In the genomic region with DNA sequence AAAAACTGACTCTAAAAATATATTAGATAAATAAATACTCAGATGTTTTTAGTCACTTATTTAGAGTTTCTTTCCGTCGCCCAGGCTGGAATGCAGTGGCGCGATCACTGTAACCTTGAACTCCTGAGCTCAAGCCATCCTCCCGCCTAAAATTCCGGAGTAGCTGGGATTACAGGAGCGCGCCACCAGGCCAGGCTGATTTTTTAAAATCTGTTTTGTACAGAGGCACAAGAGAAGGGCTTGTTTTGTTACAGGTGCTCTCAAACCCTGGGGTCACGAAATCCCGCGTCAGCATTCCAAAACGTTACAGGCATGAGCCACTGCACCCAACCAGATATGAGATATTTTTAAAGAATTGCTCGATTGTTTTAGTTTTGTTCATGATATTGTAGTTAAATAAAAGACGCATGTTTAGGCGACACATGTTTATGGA, we compare ENCODE assay signal across 18 cellular contexts. TPM values are rescaled to one million over a fixed set of nuclear protein-coding genes. Genes with fewer than 3 reads are reported as not detected.
DNase-seq lines count a peak whose midpoint lies in the region; ATAC-seq, FAIRE-seq and TF ChIP-seq lines count a peak whose summit lies in the region.
"Had no signal": no experiment of that assay in that cellular context is flagged by ENCODE, and none has a peak within 500 bp of the region (broad histone marks: within the 10 kb centered on the region; RNA-seq: fewer than 3 reads in every experiment).

No MANE protein-coding gene starts in this region.

- no peak overlapping the region for H2AFZ ChIP-seq in GM23338
- H2AFZ ChIP-seq in H1 (ENCODE audit: low read length): no peak overlapping the region

- H4K91ac ChIP-seq in H1 (replicated peaks; ENCODE audit: insufficient read length, low read length): no peak overlapping the region

- H3K9me3 ChIP-seq in A549 (no peaks in the 10 kb centered on the region), H1 (ENCODE audit: insufficient read depth in 2 of 2, low read depth in 1 of 2, low read length in 1 of 2) (no peaks in the 10 kb centered on the region)
- H3K9me3 ChIP-seq: Caco-2, HAP-1 had no signal

- H3K27ac ChIP-seq in A549 (no peak overlapping the region), GM23338 (ENCODE audit: low read depth) (no peak overlapping the region), RWPE1 (peak overlapping the region; percentile 24; the same call in 1 of the 2 replicates), H1 (ENCODE audit: low read depth, low read length) (no peak overlapping the region)

- POLR2A ChIA-PET in A549 (lab: Yijun Ruan, JAX): no interaction called here
- POLR2A ChIA-PET in RWPE1 (lab: Yijun Ruan, JAX; ENCODE audit: low non-redundant PET): no interaction called here
- POLR2A ChIA-PET in H1 (lab: Charles Lee; ENCODE audit: partially characterized antibody): interaction anchor here (0.8 to 1.1 kb wide), 4 partner anchors 54 to 126 kb away, joined by 3 read pairs; a partner anchor contains a TSS

- H3K79me1 ChIP-seq in H1 (ENCODE audit: low read depth, low read length): no peaks in the 10 kb centered on the region

- peaks cover 7% of the 10 kb centered on the region; the same call in 2 of the 3 replicates for H3K4me1 Mint-ChIP-seq in GM23338

- no peak overlapping the region for H3K56ac ChIP-seq in H1 (replicated peaks; ENCODE audit: insufficient read length, low read depth, low read length)

- H3K27me3 ChIP-seq in GM23338 (ENCODE audit: insufficient read depth): peaks cover 10% of the 10 kb centered on the region; the same call in 1 of the 2 replicates
- peaks cover 0 to 4% (median 0%) of the 10 kb centered on the region in 4 experiments; a peak in 1 of 7 replicates for H3K27me3 ChIP-seq in H1 (replicated peaks in 1 of 4; ENCODE audit: control insufficient read depth in 3 of 4, extremely low read depth in 1 of 4, insufficient read depth in 3 of 4, low read length in 3 of 4)

- H4K8ac ChIP-seq in H1 (ENCODE audit: extremely low read depth, insufficient read depth, low read length): no peak overlapping the region

- CTCF ChIA-PET in A549 (lab: Yijun Ruan, JAX): interaction anchor here (1.1 to 2.7 kb wide), 3 partner anchors 15 to 248 kb away, joined by 3 to 6 read pairs (median 6); no protein-coding TSS in a partner anchor
- CTCF ChIA-PET in RWPE1 (lab: Yijun Ruan, JAX): interaction anchor here (0.8 kb wide), 1 partner anchor 271 kb away, joined by 3 read pairs; no protein-coding TSS in a partner anchor
- CTCF ChIA-PET in H1 (lab: Charles Lee; ENCODE audit: partially characterized antibody): interaction anchor here (0.7 to 2.3 kb wide), 4 partner anchors 12 to 271 kb away, joined by 3 to 6 read pairs (median 4); no protein-coding TSS in a partner anchor

- no peaks in the 10 kb centered on the region; the same call in 2 of the 3 replicates for H3K36me3 Mint-ChIP-seq in GM23338 (ENCODE audit: low read depth)
- H3K36me3 Mint-ChIP-seq: CD8-positive, alpha-beta T cell had no signal

- no peak overlapping the region for H2BK120ac ChIP-seq in H1 (replicated peaks; ENCODE audit: low read depth, low read length)

- no peak overlapping the region for H2BK15ac ChIP-seq in H1 (ENCODE audit: low read length)

- no peak for TF ChIP-seq CTCF in A549 (IDR thresholded peaks at IDR 0.05)
- no peak for TF ChIP-seq CTCF in GM23338 (conservative IDR thresholded peaks at IDR 0.05; ENCODE audit: low read depth in 2 of 2)
- no peak for TF ChIP-seq CTCF in RWPE1 (conservative IDR thresholded peaks at IDR 0.05; ENCODE audit: low read depth)
- TF ChIP-seq CTCF in H1 (IDR thresholded peaks at IDR 0.05; ENCODE audit: control extremely low read depth in 1 of 3, insufficient read depth in 1 of 3, low read depth in 1 of 3, low read length in 3 of 3): no peak

- H3K23ac ChIP-seq in H1 (ENCODE audit: insufficient read length): no peak overlapping the region

- H3K79me2 ChIP-seq in GM23338 (replicated peaks; ENCODE audit: insufficient read depth): no peaks in the 10 kb centered on the region
- no peaks in the 10 kb centered on the region for H3K79me2 ChIP-seq in H1 (ENCODE audit: control insufficient read depth in 1 of 2, insufficient read depth in 2 of 2, low read length in 2 of 2)

- DNase-seq in A549 (ENCODE audit: low read depth in 1 of 2, low spot score in 1 of 2) (no peak), GM23338 (ENCODE audit: low spot score) (no peak), RWPE1 (ENCODE audit: low spot score) (no peak), H1 (ENCODE audit: low read depth in 1 of 2, low spot score in 2 of 2) (no peak), epidermal melanocyte (ENCODE audit: insufficient read length, low spot score) (no peak), cerebellum (ENCODE audit: low spot score) (no peak)
- DNase-seq: 8988T; C1 segment of cervical spinal cord; Caco-2; CD8-positive, alpha-beta T cell; DMS153; DND-41; HFFc6 had no signal

- TF ChIP-seq RAD21 in A549 (conservative IDR thresholded peaks at IDR 0.05 in 1 of 2, IDR thresholded peaks at IDR 0.05 in 1 of 2) (no peak), H1 (IDR thresholded peaks at IDR 0.05 in 1 of 2, conservative IDR thresholded peaks at IDR 0.05 in 1 of 2; ENCODE audit: low read depth in 2 of 2, low read length in 2 of 2) (no peak)

- H2BK5ac ChIP-seq in H1 (ENCODE audit: low read depth, low read length): no peak overlapping the region

- H2BK12ac ChIP-seq in H1 (ENCODE audit: low read depth, low read length): no peak overlapping the region

- peaks cover 26% of the 10 kb centered on the region for H3K27me3 Mint-ChIP-seq in GM23338 (ENCODE audit: insufficient read depth, low read depth, poor library complexity)

- no peak overlapping the region for H3K4ac ChIP-seq in H1 (replicated peaks; ENCODE audit: insufficient read length, low read depth, low read length)

- no peak overlapping the region for H2BK20ac ChIP-seq in H1 (ENCODE audit: low read length)

- H4K20me1 ChIP-seq in GM23338 (replicated peaks; ENCODE audit: insufficient read depth) (no peaks in the 10 kb centered on the region), H1 (replicated peaks in 1 of 2; ENCODE audit: control insufficient read depth in 1 of 2, insufficient read depth in 2 of 2, low read length in 2 of 2) (peaks cover 0 to 1% of the 10 kb centered on the region in 2 experiments)

- no peak overlapping the region for H2AK5ac ChIP-seq in H1 (ENCODE audit: low read depth, low read length)

- H3K18ac ChIP-seq in H1 (ENCODE audit: extremely low read depth, low read length): no peak overlapping the region

- no peak overlapping the region for H3K14ac ChIP-seq in H1 (ENCODE audit: insufficient read length)

- TF ChIP-seq POLR2A in A549 (IDR thresholded peaks at IDR 0.05; ENCODE audit: low read length) (no peak), H1 (IDR thresholded peaks at IDR 0.05; ENCODE audit: control extremely low read depth in 1 of 2, low read depth in 2 of 2, low read length in 2 of 2) (no peak)

- H3K27ac Mint-ChIP-seq in GM23338: no peak overlapping the region
- H3K27ac Mint-ChIP-seq: CD8-positive, alpha-beta T cell; HFFc6 had no signal

- H3K4me2 ChIP-seq in A549: no peak overlapping the region
- H3K4me2 ChIP-seq in GM23338: no peak overlapping the region
- no peak overlapping the region for H3K4me2 ChIP-seq in H1 (ENCODE audit: insufficient read depth in 1 of 2, low read depth in 2 of 2, low read length in 2 of 2)

- no peak overlapping the region for H3K9ac ChIP-seq in H1 (replicated peaks in 1 of 4; ENCODE audit: extremely low read depth in 1 of 4, low read depth in 3 of 4, low read length in 3 of 4)

- H4K5ac ChIP-seq in H1 (ENCODE audit: insufficient read length, low read depth, low read length): no peak overlapping the region

- FAIRE-seq in A549 (lab: Jason Lieb, UNC) (no peak), H1 (lab: Jason Lieb, UNC) (no peak)
- FAIRE-seq: G401.6, GM12892 had no signal

- H3K36me3 ChIP-seq in GM23338 (ENCODE audit: insufficient read depth) (no peaks in the 10 kb centered on the region), H1 (ENCODE audit: control insufficient read depth in 2 of 4, insufficient read depth in 4 of 4, low read length in 3 of 4) (no peaks in the 10 kb centered on the region)
- H3K36me3 ChIP-seq: HAP-1 had no signal

- H3K4me3 Mint-ChIP-seq in GM23338: peak overlapping the region; percentile 3; the same call in 1 of the 3 replicates
- H3K4me3 Mint-ChIP-seq: CD8-positive, alpha-beta T cell; HFFc6 had no signal

- H3K4me3 ChIP-seq in A549 (no peak overlapping the region), GM23338 (no peak overlapping the region), H1 (ENCODE audit: extremely low read depth in 1 of 4, insufficient read depth in 2 of 4, low read depth in 3 of 4, low read length in 4 of 4) (no peak overlapping the region)
- H3K4me3 ChIP-seq: HAP-1 had no signal

- H3K23me2 ChIP-seq in H1 (ENCODE audit: low read depth, low read length): no peaks in the 10 kb centered on the region; the same call in 1 of the 2 replicates

- H3K9me3 Mint-ChIP-seq in GM23338: peaks cover 5% of the 10 kb centered on the region; the same call in 2 of the 3 replicates
- H3K9me3 Mint-ChIP-seq: HFFc6 had no signal

- ATAC-seq in A549 (no peak), GM23338 (no peak), HG02852 (IDR thresholded peaks at IDR 0.05; ENCODE audit: unreplicated experiment) (no peak), HG03520 (IDR thresholded peaks at IDR 0.05; ENCODE audit: unreplicated experiment) (no peak)
- ATAC-seq: CD8-positive, alpha-beta T cell had no signal

- no peak for TF ChIP-seq EP300 in A549 (IDR thresholded peaks at IDR 0.05)
- no peak for TF ChIP-seq EP300 in H1 (IDR thresholded peaks at IDR 0.05; ENCODE audit: borderline replicate concordance in 1 of 2, low read depth in 2 of 2, low read length in 2 of 2)

- H3F3A ChIP-seq in GM23338 (replicated peaks; ENCODE audit: low read depth): 0 out of 2 replicates have a peak, but pooled peaks cover 3% of the 10 kb centered on the region

- H3K4me1 ChIP-seq in A549 (peaks cover 13% of the 10 kb centered on the region), GM23338 (ENCODE audit: insufficient read depth) (peaks cover 9% of the 10 kb centered on the region; the same call in 1 of the 2 replicates), H1 (replicated peaks in 1 of 4; ENCODE audit: control insufficient read depth in 3 of 4, insufficient read depth in 4 of 4, low read length in 3 of 4) (peaks cover 0 to 5% (median 2%) of the 10 kb centered on the region in 4 experiments; a peak in 3 of 7 replicates)

- no peaks in the 10 kb centered on the region for H3K9me2 ChIP-seq in GM23338 (ENCODE audit: insufficient read depth)

- 93% methylated on average over 15 of the region's 15 CpGs for WGBS in A549 (ENCODE audit: missing lambda C conversion rate)
- WGBS in H1 (ENCODE audit: extremely low coverage in 1 of 2, insufficient coverage in 1 of 2, insufficient read length in 1 of 2, insufficient replicate concordance in 2 of 2, low coverage in 1 of 2, low lambda C conversion rate in 2 of 2, missing lambda C conversion rate in 1 of 2), 2 experiments: 89% methylated on average over 15 of the region's 15 CpGs; no CpG with 5 or more reads in 1 of the 2 experiments

RNA-seq across cellular contexts. Expression of gene BTN3A2, which starts 40.7 kb away (rescaled TPM):
- polyA plus RNA-seq in A549 (2011; rRNA removed) (13.4 and 13.5 TPM in 2 replicates), A549 (2017; fragmentation: RNase III; extraction: RNeasy Plus Mini Kit Qiagen cat#74134 plus additional on column Dnase treatment) (4.2 to 5.1 TPM (median 4.8 TPM) in 3 replicates), GM23338 (2016; fragmentation: Nextera tagmentation; extraction: Ambion mirVana) (3.4 and 4.3 TPM in 2 replicates), H1 (2011; rRNA removed) (3.4 and 5.3 TPM in 2 replicates)
- polyA plus RNA-seq in A549 (2012; cell fraction: cytosol; rRNA removed): 4.3 and 5.5 TPM in 2 replicates
- 3.3 and 4.1 TPM in 2 replicates for polyA plus RNA-seq in A549 (2012; cell fraction: nucleus; rRNA removed)
- polyA minus RNA-seq in A549 (2011; rRNA and poly(A)+ RNA removed): 4.9 and 11.7 TPM in 2 replicates
- total RNA-seq in GM23338 (2014; rRNA removed; shearing (Covaris generic)): 2.8 and 10.4 TPM in 2 replicates
- 5.5 and 5.6 TPM in 2 replicates for total RNA-seq in H1 (2021; fragmentation: NEBNext Ultra II Directional; extraction: Animal tissue kit (Norgen Biotek cat#: 25700))
- polyA plus RNA-seq in H1 (2011; cell fraction: cytosol; rRNA removed): 5.5 TPM
- polyA plus RNA-seq in H1 (2011; cell fraction: nucleus; rRNA removed): 11.3 TPM
- polyA plus RNA-seq in H1 (2012, experiment 1 of 2): 5.5 to 11.8 TPM (median 7.3 TPM) in 4 replicates
- polyA plus RNA-seq in H1 (2012, experiment 2 of 2): 1.1 TPM
- polyA plus RNA-seq in H1 (2013, experiment 1 of 2): 5.9 TPM
- 5.8 TPM for polyA plus RNA-seq in H1 (2013, experiment 2 of 2)
- 11.7 and 14.0 TPM in 2 replicates for polyA minus RNA-seq in H1 (2011; rRNA and poly(A)+ RNA removed)
- 2.0 TPM for polyA minus RNA-seq in H1 (2011; cell fraction: cytosol; rRNA and poly(A)+ RNA removed)
- polyA minus RNA-seq in H1 (2011; cell fraction: nucleus; rRNA and poly(A)+ RNA removed): 9.5 TPM
- total RNA-seq in cerebellum: 2.4 TPM

RNA-seq across cellular contexts. Expression of gene BTN2A2, which starts 58.6 kb away (rescaled TPM):
- polyA plus RNA-seq in A549 (2011; rRNA removed) (6.5 and 7.0 TPM in 2 replicates), A549 (2017; fragmentation: RNase III; extraction: RNeasy Plus Mini Kit Qiagen cat#74134 plus additional on column Dnase treatment) (6.7 to 9.5 TPM (median 7.5 TPM) in 3 replicates), GM23338 (2016; fragmentation: Nextera tagmentation; extraction: Ambion mirVana) (5.9 and 7.3 TPM in 2 replicates), H1 (2011; rRNA removed) (12.2 and 14.9 TPM in 2 replicates)
- 4.2 and 5.2 TPM in 2 replicates for polyA plus RNA-seq in A549 (2012; cell fraction: cytosol; rRNA removed)
- polyA plus RNA-seq in A549 (2012; cell fraction: nucleus; rRNA removed): 11.0 and 17.8 TPM in 2 replicates
- 12.2 and 13.0 TPM in 2 replicates for polyA minus RNA-seq in A549 (2011; rRNA and poly(A)+ RNA removed)
- 7.2 and 16.7 TPM in 2 replicates for total RNA-seq in GM23338 (2014; rRNA removed; shearing (Covaris generic))
- total RNA-seq in H1 (2021; fragmentation: NEBNext Ultra II Directional; extraction: Animal tissue kit (Norgen Biotek cat#: 25700)): 16.0 and 20.2 TPM in 2 replicates
- polyA plus RNA-seq in H1 (2011; cell fraction: cytosol; rRNA removed): 18.5 TPM
- 36.1 TPM for polyA plus RNA-seq in H1 (2011; cell fraction: nucleus; rRNA removed)
- polyA plus RNA-seq in H1 (2012, experiment 1 of 2): 16.0 to 20.3 TPM (median 16.8 TPM) in 4 replicates
- 7.9 TPM for polyA plus RNA-seq in H1 (2012, experiment 2 of 2)
- 20.6 TPM for polyA plus RNA-seq in H1 (2013, experiment 1 of 2)
- 20.3 TPM for polyA plus RNA-seq in H1 (2013, experiment 2 of 2)
- 33.1 TPM in 2 replicates for polyA minus RNA-seq in H1 (2011; rRNA and poly(A)+ RNA removed)
- 13.3 TPM for polyA minus RNA-seq in H1 (2011; cell fraction: cytosol; rRNA and poly(A)+ RNA removed)
- polyA minus RNA-seq in H1 (2011; cell fraction: nucleus; rRNA and poly(A)+ RNA removed): 44.5 TPM
- 9.5 TPM for total RNA-seq in cerebellum

Comparison
In these comparisons a context has a peak if more than half of its experiments do, and no peak if none do; other contexts are left out.
1. Of the 18 proteins assayed by ChIP-seq in both H1 and A549: peak only in H1: none; only in A549: none; in both: MAFK; in neither: 17.